8 cellular contexts compared by ENCODE assay signal in the genomic region with DNA sequence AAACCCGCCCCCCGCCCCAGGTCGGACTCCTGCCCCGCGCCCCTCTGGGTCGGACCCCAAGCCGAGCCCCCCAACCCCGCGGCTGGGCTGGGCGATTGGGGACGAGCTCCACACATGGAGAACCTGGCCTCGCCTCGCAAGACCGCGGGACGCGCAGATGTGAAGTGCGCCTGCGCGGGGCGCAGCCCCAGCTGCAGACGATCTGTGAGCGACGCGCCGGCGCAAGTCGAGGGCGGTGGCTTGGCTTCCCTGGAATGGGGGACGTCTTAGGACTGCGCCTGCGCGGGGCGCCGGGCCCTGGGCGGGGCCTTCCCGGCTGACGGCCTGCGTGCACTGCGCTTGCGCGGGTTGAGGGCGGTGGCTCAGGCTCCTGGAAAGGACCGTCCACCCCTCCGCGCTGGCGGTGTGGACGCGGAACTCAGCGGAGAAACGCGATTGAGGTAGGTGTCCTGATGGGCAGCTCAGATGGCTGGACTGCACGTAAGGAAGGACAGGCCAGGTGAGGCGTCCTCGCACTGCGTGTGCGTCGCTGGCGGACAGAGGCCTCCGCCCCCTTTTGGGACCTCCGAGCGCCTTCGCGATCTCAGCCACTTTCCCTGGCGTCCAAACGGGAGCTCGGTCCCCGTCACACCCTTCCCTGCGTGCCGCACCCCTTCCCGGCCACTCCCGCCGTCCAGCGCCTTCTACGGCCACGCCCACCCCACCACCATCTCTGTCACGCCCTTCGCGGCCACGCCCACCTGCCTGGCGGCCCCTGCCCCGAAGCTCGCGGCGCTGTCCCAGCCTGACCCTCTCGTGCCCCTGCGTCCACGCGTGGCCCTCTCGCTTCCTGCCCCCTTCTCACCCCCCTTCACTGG. TPM values are rescaled to one million over a fixed set of nuclear protein-coding genes. Genes with fewer than 3 reads are reported as not detected.
DNase-seq lines count a peak whose midpoint lies in the region; ATAC-seq, FAIRE-seq and TF ChIP-seq lines count a peak whose summit lies in the region.

TSS of gene PRMT2 (plus strand) at position 351 of the 857 bp plus-strand sequence. CDS start 1,278 bp downstream, outside the sequence.

- H3K9me2 ChIP-seq in Loucy (replicated peaks; ENCODE audit: low read depth, low read length), result no peaks in the 10 kb centered on the region

- H3K27me3 Mint-ChIP-seq in activated T-helper 2 cell treated with anti-CD3 and anti-CD28 coated beads, Interferon-gamma antibody, Interleukin-2, Interleukin-4, amounts not matched to agents 10 μg/mL and 5 μg/mL and 100 μg/mL, durations not matched to agents 14 hours and 24 hours and 36 hours (ENCODE audit: low read depth), result peaks cover 7% of the 10 kb centered on the region
- H3K27me3 Mint-ChIP-seq in naive thymus-derived CD8-positive, alpha-beta T cell, result no peaks in the 10 kb centered on the region
- peaks cover 11 to 12% of the 10 kb centered on the region in 2 donors for H3K27me3 Mint-ChIP-seq in stimulated activated naive B cell treated with anti-CD40 and anti-IgM and Interleukin-4, amounts not matched to agents 10 μg/mL and 1 μg/mL and 100 μg/mL, for 72 hours

- H3K4me1 ChIP-seq in Loucy (ENCODE audit: insufficient read depth, low read length, poor library complexity, severe bottlenecking) (peaks cover 59% of the 10 kb centered on the region), RWPE2 (ENCODE audit: insufficient read depth, poor library complexity, severe bottlenecking) (peaks cover 28% of the 10 kb centered on the region)

- DNase-seq in ELF-1 (ENCODE audit: low read depth, low spot score), result peak; percentile 96
- peak; percentile 100 for DNase-seq in H54 (ENCODE audit: insufficient read length, low spot score)
- DNase-seq in RWPE2 (ENCODE audit: low spot score), result peak; percentile 95
- peak; percentile 98 for DNase-seq in activated T-helper 2 cell treated with anti-CD3 and anti-CD28 coated beads, Interferon-gamma antibody, Interleukin-2, Interleukin-4, amounts not matched to agents 10 μg/mL and 5 μg/mL and 100 μg/mL, durations not matched to agents 14 hours and 24 hours and 36 hours (ENCODE audit: low spot score)
- DNase-seq in fibroblast of mammary gland (ENCODE audit: low read depth), result peak; percentile 95
- peak; percentile 95 to 99 (median 98) for DNase-seq in naive thymus-derived CD8-positive, alpha-beta T cell
- peak; percentile 97 for DNase-seq in stimulated activated naive B cell treated with anti-CD40 and anti-IgM and Interleukin-4, amounts not matched to agents 10 μg/mL and 1 μg/mL and 100 μg/mL, for 72 hours

- H3K36me3 Mint-ChIP-seq in activated T-helper 2 cell treated with anti-CD3 and anti-CD28 coated beads, Interferon-gamma antibody, Interleukin-2, Interleukin-4, amounts not matched to agents 10 μg/mL and 5 μg/mL and 100 μg/mL, durations not matched to agents 14 hours and 24 hours and 36 hours (ENCODE audit: low read depth), result peaks cover 27% of the 10 kb centered on the region
- peaks cover 5 to 36% (median 33%) of the 10 kb centered on the region in 3 donors for H3K36me3 Mint-ChIP-seq in naive thymus-derived CD8-positive, alpha-beta T cell
- H3K36me3 Mint-ChIP-seq in stimulated activated naive B cell treated with anti-CD40 and anti-IgM and Interleukin-4, amounts not matched to agents 10 μg/mL and 1 μg/mL and 100 μg/mL, for 72 hours, result peaks cover 8 to 21% of the 10 kb centered on the region in 2 donors

- POLR2A ChIA-PET in naive thymus-derived CD8-positive, alpha-beta T cell (lab: Charles Lee), result interaction anchor here (0.6 to 11.4 kb wide), 32 partner anchors 9 to 210 kb away, joined by 3 to 681 read pairs (median 6); partner anchors contain the start of genes DIP2A and S100B

- H2AFZ ChIP-seq in Loucy (ENCODE audit: low read length), result peak within 1 kb of the TSS; percentile 91

- peaks cover 4% of the 10 kb centered on the region for H3K9me3 Mint-ChIP-seq in activated T-helper 2 cell treated with anti-CD3 and anti-CD28 coated beads, Interferon-gamma antibody, Interleukin-2, Interleukin-4, amounts not matched to agents 10 μg/mL and 5 μg/mL and 100 μg/mL, durations not matched to agents 14 hours and 24 hours and 36 hours
- H3K9me3 Mint-ChIP-seq in naive thymus-derived CD8-positive, alpha-beta T cell, result no peaks in the 10 kb centered on the region
- H3K9me3 Mint-ChIP-seq in stimulated activated naive B cell treated with anti-CD40 and anti-IgM and Interleukin-4, amounts not matched to agents 10 μg/mL and 1 μg/mL and 100 μg/mL, for 72 hours, result peaks cover 0 to 2% of the 10 kb centered on the region in 2 donors

- peaks cover 57% of the 10 kb centered on the region for H3K4me1 Mint-ChIP-seq in activated T-helper 2 cell treated with anti-CD3 and anti-CD28 coated beads, Interferon-gamma antibody, Interleukin-2, Interleukin-4, amounts not matched to agents 10 μg/mL and 5 μg/mL and 100 μg/mL, durations not matched to agents 14 hours and 24 hours and 36 hours (ENCODE audit: low read depth)
- H3K4me1 Mint-ChIP-seq in naive thymus-derived CD8-positive, alpha-beta T cell, result peaks cover 33 to 83% (median 65%) of the 10 kb centered on the region in 4 donors
- peaks cover 23 to 53% of the 10 kb centered on the region in 2 donors for H3K4me1 Mint-ChIP-seq in stimulated activated naive B cell treated with anti-CD40 and anti-IgM and Interleukin-4, amounts not matched to agents 10 μg/mL and 1 μg/mL and 100 μg/mL, for 72 hours

- peaks cover 28% of the 10 kb centered on the region for H4K20me1 ChIP-seq in Loucy (ENCODE audit: insufficient read depth, low read length, poor library complexity, severe bottlenecking)

- ATAC-seq in RWPE2 (ENCODE audit: low read depth), result peak; percentile 83
- ATAC-seq in naive thymus-derived CD8-positive, alpha-beta T cell, result peak; percentile 72 to 74
- peak; percentile 94 to 95 for ATAC-seq in stimulated activated naive B cell treated with anti-CD40 and anti-IgM and Interleukin-4, amounts not matched to agents 10 μg/mL and 1 μg/mL and 100 μg/mL, for 72 hours (replicated peaks)

- no peaks in the 10 kb centered on the region for H3K27me3 ChIP-seq in Loucy (ENCODE audit: insufficient read depth, low read length, poor library complexity, severe bottlenecking)
- no peaks in the 10 kb centered on the region for H3K27me3 ChIP-seq in RWPE2 (ENCODE audit: insufficient read depth, poor library complexity, severe bottlenecking)

- TF ChIP-seq CTCF in Loucy (conservative IDR thresholded peaks at IDR 0.05; ENCODE audit: low read length), result no peak; the same call in 1 of the 2 replicates
- TF ChIP-seq CTCF in RWPE2 (IDR thresholded peaks at IDR 0.05; ENCODE audit: poor library complexity, severe bottlenecking), result peak; percentile 14
- no peak for TF ChIP-seq CTCF in fibroblast of mammary gland (conservative IDR thresholded peaks at IDR 0.05; ENCODE audit: control insufficient read depth, insufficient read depth, low read depth, low read length)

- peak within 1 kb of the TSS; percentile 90 for H3K4me2 ChIP-seq in Loucy (ENCODE audit: low read depth, low read length, poor library complexity, severe bottlenecking)

- peak within 1 kb of the TSS; percentile 70 for H3K27ac ChIP-seq in RWPE2 (ENCODE audit: poor library complexity, severe bottlenecking)

- H3K9me3 ChIP-seq in Loucy (ENCODE audit: insufficient read depth, low read depth, low read length), result no peaks in the 10 kb centered on the region
- H3K9me3 ChIP-seq in RWPE2 (ENCODE audit: severe bottlenecking), result peaks cover 3% of the 10 kb centered on the region

- H3K4me3 ChIP-seq in Loucy (ENCODE audit: low read length, poor library complexity, severe bottlenecking), result peak within 1 kb of the TSS; percentile 90
- peak within 1 kb of the TSS; percentile 81 for H3K4me3 ChIP-seq in RWPE2 (ENCODE audit: severe bottlenecking)
- H3K4me3 ChIP-seq in fibroblast of mammary gland (ENCODE audit: control insufficient read depth, low read depth, low read length), result peak within 1 kb of the TSS; percentile 95

- peak; percentile 77 for TF ChIP-seq POLR2A in H54 (IDR thresholded peaks at IDR 0.05; ENCODE audit: low read depth, low read length)

- H3F3A ChIP-seq in Loucy (ENCODE audit: low read depth), result peaks cover 3% of the 10 kb centered on the region; the same call in 1 of the 2 replicates

- peak; percentile 71 for FAIRE-seq in H54 (lab: Jason Lieb, UNC)

- peak within 1 kb of the TSS; percentile 92 for H3K9ac ChIP-seq in Loucy (ENCODE audit: low read depth, low read length, poor library complexity, severe bottlenecking)

- intact Hi-C loops in activated T-helper 2 cell treated with anti-CD3 and anti-CD28 coated beads, Interferon-gamma antibody, Interleukin-2, Interleukin-4, amounts not matched to agents 10 μg/mL and 5 μg/mL and 100 μg/mL, durations not matched to agents 14 hours and 24 hours and 36 hours (cut with micrococcal nuclease), result loop anchor here (1.0 kb wide), 1 partner anchor 177 kb away; the partner anchor contains the start of gene DIP2A

- H3K36me3 ChIP-seq in Loucy (ENCODE audit: insufficient read depth, low read length), result no peaks in the 10 kb centered on the region
- peaks cover 42% of the 10 kb centered on the region for H3K36me3 ChIP-seq in RWPE2 (ENCODE audit: low read depth)

- peak within 1 kb of the TSS; percentile 93 for H3K4me3 Mint-ChIP-seq in activated T-helper 2 cell treated with anti-CD3 and anti-CD28 coated beads, Interferon-gamma antibody, Interleukin-2, Interleukin-4, amounts not matched to agents 10 μg/mL and 5 μg/mL and 100 μg/mL, durations not matched to agents 14 hours and 24 hours and 36 hours (ENCODE audit: low read depth)
- H3K4me3 Mint-ChIP-seq in naive thymus-derived CD8-positive, alpha-beta T cell, result peak within 1 kb of the TSS; percentile 87 to 100 (median 97)
- H3K4me3 Mint-ChIP-seq in stimulated activated naive B cell treated with anti-CD40 and anti-IgM and Interleukin-4, amounts not matched to agents 10 μg/mL and 1 μg/mL and 100 μg/mL, for 72 hours, result peak within 1 kb of the TSS; percentile 94 to 98

- peaks cover 25% of the 10 kb centered on the region for H3K79me2 ChIP-seq in Loucy (ENCODE audit: insufficient read depth, low read length)

- H3K27ac Mint-ChIP-seq in activated T-helper 2 cell treated with anti-CD3 and anti-CD28 coated beads, Interferon-gamma antibody, Interleukin-2, Interleukin-4, amounts not matched to agents 10 μg/mL and 5 μg/mL and 100 μg/mL, durations not matched to agents 14 hours and 24 hours and 36 hours, result peak within 1 kb of the TSS; percentile 97
- H3K27ac Mint-ChIP-seq in naive thymus-derived CD8-positive, alpha-beta T cell, result peak within 1 kb of the TSS; percentile 93 to 100 (median 96)
- peak within 1 kb of the TSS; percentile 95 for H3K27ac Mint-ChIP-seq in stimulated activated naive B cell treated with anti-CD40 and anti-IgM and Interleukin-4, amounts not matched to agents 10 μg/mL and 1 μg/mL and 100 μg/mL, for 72 hours

RNA-seq across cellular contexts. Expression of gene PRMT2, which starts in this region (rescaled TPM):
- total RNA-seq in activated T-helper 2 cell treated with anti-CD3 and anti-CD28 coated beads, Interferon-gamma antibody, Interleukin-2, Interleukin-4, amounts not matched to agents 10 μg/mL and 5 μg/mL and 100 μg/mL, durations not matched to agents 14 hours and 24 hours and 36 hours, result 71.0 and 73.9 TPM in 2 replicates
- total RNA-seq in naive thymus-derived CD8-positive, alpha-beta T cell, result 100 to 1,000 TPM; 369 to 376 TPM
- polyA plus RNA-seq in naive thymus-derived CD8-positive, alpha-beta T cell, result 100 to 1,000 TPM; 358 to 485 (median 396) TPM

Comparison
In these comparisons a context has a peak if more than half of its experiments do, and no peak if none do; other contexts are left out.
1. Peak in every context shown above with its lines: DNase-seq, ATAC-seq, H3K4me3 ChIP-seq and H3K27ac ChIP-seq.